ENCODE assay signal across 36 cellular contexts in genomic region chr4:43146198-43146597, GRCh38.
"Had no signal": no experiment of that assay in that cellular context is flagged by ENCODE, and none has a peak within 500 bp of the region (broad histone marks: within the 10 kb centered on the region; RNA-seq: fewer than 3 reads in every experiment).

No MANE protein-coding gene starts in this region.

- DNase-seq: activated CD4-positive, alpha-beta memory T cell treated with anti-CD3 and anti-CD28 coated beads, Interleukin-2, amount 10 ng/mL, durations not matched to agents 7 days and 5 days; activated CD4-positive, alpha-beta T cell treated with anti-CD3 and anti-CD28 coated beads for 1 hour; activated CD4-positive, alpha-beta T cell treated with anti-CD3 and anti-CD28 coated beads for 36 hours; activated CD4-positive, alpha-beta T cell treated with anti-CD3 and anti-CD28 coated beads for 48 hours; activated CD4-positive, alpha-beta T cell treated with anti-CD3 and anti-CD28 coated beads, Interleukin-2, amount 10 ng/mL, durations not matched to agents 7 days and 5 days; activated CD4-positive, alpha-beta T cell treated with anti-CD3 and anti-CD28 coated beads, Interleukin-2, amount 50 U/mL, for 48 hours; activated CD4-positive, CD25-positive, alpha-beta regulatory T cell; activated CD8-positive, alpha-beta memory T cell treated with anti-CD3 and anti-CD28 coated beads for 24 hours; activated CD8-positive, alpha-beta memory T cell treated with anti-CD3 and anti-CD28 coated beads, Interleukin-2, amount 10 ng/mL, durations not matched to agents 7 days and 5 days; activated CD8-positive, alpha-beta memory T cell treated with anti-CD3 and anti-CD28 coated beads, Interleukin-2, amount 50 U/mL, for 48 hours; activated CD8-positive, alpha-beta T cell treated with anti-CD3 and anti-CD28 coated beads, Interleukin-2, amount 10 ng/mL, durations not matched to agents 7 days and 5 days; activated effector memory CD4-positive, alpha-beta T cell treated with Interleukin-2 at 50 U/mL for 16 hours; activated gamma-delta T cell; activated naive CD4-positive, alpha-beta T cell treated with anti-CD3 and anti-CD28 coated beads, Interleukin-2, amount 10 ng/mL, durations not matched to agents 7 days and 5 days; activated naive CD4-positive, alpha-beta T cell treated with Interleukin-2 at 50 U/mL for 16 hours; activated naive CD8-positive, alpha-beta T cell treated with anti-CD3 and anti-CD28 coated beads, Interleukin-2, amount 10 ng/mL, durations not matched to agents 7 days and 5 days; activated naive CD8-positive, alpha-beta T cell treated with anti-CD3 and anti-CD28 coated beads, Interleukin-2, amount 50 U/mL, for 24 hours; activated T-cell treated with anti-CD3 and anti-CD28 coated beads, Interleukin-2, amount 50 U/mL, for 24 hours; activated T-cell treated with anti-CD3 and anti-CD28 coated beads, Interleukin-2, amount 50 U/mL, for 48 hours; amygdala; anterior cingulate cortex; caudate nucleus; cerebellar nuclear complex; T-helper 2 cell; T-helper 9 cell had no signal

- ATAC-seq: activated CD4-positive, alpha-beta T cell treated with anti-CD3 and anti-CD28 coated beads for 36 hours; activated CD4-positive, CD25-positive, alpha-beta regulatory T cell treated with anti-CD3 and anti-CD28 coated beads, Interleukin-2, amount 50 U/mL, for 24 hours; activated CD8-positive, alpha-beta memory T cell treated with anti-CD3 and anti-CD28 coated beads, Interleukin-2, amount 10 ng/mL, durations not matched to agents 7 days and 5 days; activated CD8-positive, alpha-beta T cell treated with anti-CD3 and anti-CD28 coated beads, Interleukin-2, amount 10 ng/mL, durations not matched to agents 7 days and 5 days; activated naive CD8-positive, alpha-beta T cell treated with anti-CD3 and anti-CD28 coated beads, Interleukin-2, amount 50 U/mL, for 24 hours had no signal

- H3K27me3 ChIP-seq: ascending aorta, cardiac muscle cell had no signal

- H3K36me3 Mint-ChIP-seq: activated CD8-positive, alpha-beta memory T cell treated with anti-CD3 and anti-CD28 coated beads, Interleukin-2, amount 10 ng/mL, durations not matched to agents 7 days and 5 days; activated naive CD4-positive, alpha-beta T cell treated with anti-CD3 and anti-CD28 coated beads, Interleukin-2, amount 10 ng/mL, durations not matched to agents 7 days and 5 days; activated naive CD4-positive, alpha-beta T cell treated with anti-CD3 and anti-CD28 coated beads, Interleukin-2, amount 50 U/mL, for 24 hours; activated naive CD8-positive, alpha-beta T cell; activated naive CD8-positive, alpha-beta T cell treated with anti-CD3 and anti-CD28 coated beads, Interleukin-2, amount 10 ng/mL, durations not matched to agents 7 days and 5 days; brain had no signal

- H3K4me3 ChIP-seq: ascending aorta, cardiac muscle cell had no signal

- H3K9me3 Mint-ChIP-seq: activated CD4-positive, alpha-beta T cell treated with anti-CD3 and anti-CD28 coated beads, Interleukin-2, amount 10 ng/mL, durations not matched to agents 7 days and 5 days; activated naive CD4-positive, alpha-beta T cell treated with anti-CD3 and anti-CD28 coated beads, Interleukin-2, amount 10 ng/mL, durations not matched to agents 7 days and 5 days; activated naive CD8-positive, alpha-beta T cell treated with anti-CD3 and anti-CD28 coated beads, Interleukin-2, amount 10 ng/mL, durations not matched to agents 7 days and 5 days; activated T-cell treated with anti-CD3 and anti-CD28 coated beads, Interleukin-2, amount 50 U/mL, for 24 hours; T-helper 1 cell treated with Interleukin-12 subunit alpha and Interleukin-12 subunit beta and Interleukin-4 antibody, amounts not matched to agents 30 μg/mL and 1 μg/mL, for 36 hours had no signal

- H3K4me1 ChIP-seq: ascending aorta had no signal

- H3K27ac Mint-ChIP-seq: activated CD4-positive, alpha-beta memory T cell treated with anti-CD3 and anti-CD28 coated beads, Interleukin-2, amount 10 ng/mL, durations not matched to agents 7 days and 5 days; activated CD4-positive, alpha-beta T cell treated with anti-CD3 and anti-CD28 coated beads for 36 hours; activated CD4-positive, alpha-beta T cell treated with anti-CD3 and anti-CD28 coated beads, Interleukin-2, amount 10 ng/mL, durations not matched to agents 7 days and 5 days; activated CD8-positive, alpha-beta memory T cell treated with anti-CD3 and anti-CD28 coated beads, Interleukin-2, amount 10 ng/mL, durations not matched to agents 7 days and 5 days; activated CD8-positive, alpha-beta T cell treated with anti-CD3 and anti-CD28 coated beads, Interleukin-2, amount 10 ng/mL, durations not matched to agents 7 days and 5 days; activated naive CD4-positive, alpha-beta T cell treated with anti-CD3 and anti-CD28 coated beads, Interleukin-2, amount 10 ng/mL, durations not matched to agents 7 days and 5 days; activated naive CD4-positive, alpha-beta T cell treated with anti-CD3 and anti-CD28 coated beads, Interleukin-2, amount 50 U/mL, for 24 hours; activated naive CD8-positive, alpha-beta T cell; activated naive CD8-positive, alpha-beta T cell treated with anti-CD3 and anti-CD28 coated beads, Interleukin-2, amount 10 ng/mL, durations not matched to agents 7 days and 5 days; activated naive CD8-positive, alpha-beta T cell treated with anti-CD3 and anti-CD28 coated beads, Interleukin-2, amount 50 U/mL, for 24 hours; activated T-cell treated with anti-CD3 and anti-CD28 coated beads, Interleukin-2, amount 50 U/mL, for 24 hours; activated T-helper 2 cell treated with anti-CD3 and anti-CD28 coated beads, Interferon-gamma antibody, Interleukin-2, Interleukin-4, amounts not matched to agents 10 μg/mL and 5 μg/mL and 100 μg/mL, durations not matched to agents 14 hours and 24 hours and 36 hours; brain; T-helper 1 cell treated with Interleukin-12 subunit alpha and Interleukin-12 subunit beta and Interleukin-4 antibody, amounts not matched to agents 30 μg/mL and 1 μg/mL, for 36 hours; T-helper 2 cell treated with Interferon-gamma antibody and Interleukin-4, amounts not matched to agents 5 μg/mL and 100 μg/mL, for 36 hours had no signal

- H3K36me3 ChIP-seq: ascending aorta, cardiac muscle cell had no signal

- H3K4me3 Mint-ChIP-seq: activated CD4-positive, alpha-beta memory T cell treated with anti-CD3 and anti-CD28 coated beads, Interleukin-2, amount 10 ng/mL, durations not matched to agents 7 days and 5 days; activated CD4-positive, alpha-beta T cell treated with anti-CD3 and anti-CD28 coated beads for 36 hours; activated CD4-positive, alpha-beta T cell treated with anti-CD3 and anti-CD28 coated beads, Interleukin-2, amount 10 ng/mL, durations not matched to agents 7 days and 5 days; activated CD8-positive, alpha-beta memory T cell treated with anti-CD3 and anti-CD28 coated beads, Interleukin-2, amount 10 ng/mL, durations not matched to agents 7 days and 5 days; activated CD8-positive, alpha-beta T cell treated with anti-CD3 and anti-CD28 coated beads, Interleukin-2, amount 10 ng/mL, durations not matched to agents 7 days and 5 days; activated naive CD4-positive, alpha-beta T cell treated with anti-CD3 and anti-CD28 coated beads, Interleukin-2, amount 10 ng/mL, durations not matched to agents 7 days and 5 days; activated naive CD4-positive, alpha-beta T cell treated with anti-CD3 and anti-CD28 coated beads, Interleukin-2, amount 50 U/mL, for 24 hours; activated naive CD8-positive, alpha-beta T cell; activated naive CD8-positive, alpha-beta T cell treated with anti-CD3 and anti-CD28 coated beads, Interleukin-2, amount 10 ng/mL, durations not matched to agents 7 days and 5 days; activated naive CD8-positive, alpha-beta T cell treated with anti-CD3 and anti-CD28 coated beads, Interleukin-2, amount 50 U/mL, for 24 hours; activated T-cell treated with anti-CD3 and anti-CD28 coated beads, Interleukin-2, amount 50 U/mL, for 24 hours; brain; central memory CD8-positive, alpha-beta T cell; T-helper 1 cell treated with Interleukin-12 subunit alpha and Interleukin-12 subunit beta and Interleukin-4 antibody, amounts not matched to agents 30 μg/mL and 1 μg/mL, for 36 hours; T-helper 2 cell treated with Interferon-gamma antibody and Interleukin-4, amounts not matched to agents 5 μg/mL and 100 μg/mL, for 36 hours had no signal

- H3K4me1 Mint-ChIP-seq: activated CD4-positive, alpha-beta memory T cell treated with anti-CD3 and anti-CD28 coated beads, Interleukin-2, amount 10 ng/mL, durations not matched to agents 7 days and 5 days; activated CD4-positive, alpha-beta T cell treated with anti-CD3 and anti-CD28 coated beads for 36 hours; activated CD4-positive, alpha-beta T cell treated with anti-CD3 and anti-CD28 coated beads, Interleukin-2, amount 10 ng/mL, durations not matched to agents 7 days and 5 days; activated CD8-positive, alpha-beta memory T cell treated with anti-CD3 and anti-CD28 coated beads, Interleukin-2, amount 10 ng/mL, durations not matched to agents 7 days and 5 days; activated naive CD4-positive, alpha-beta T cell treated with anti-CD3 and anti-CD28 coated beads, Interleukin-2, amount 10 ng/mL, durations not matched to agents 7 days and 5 days; activated naive CD4-positive, alpha-beta T cell treated with anti-CD3 and anti-CD28 coated beads, Interleukin-2, amount 50 U/mL, for 24 hours; activated naive CD8-positive, alpha-beta T cell treated with anti-CD3 and anti-CD28 coated beads, Interleukin-2, amount 10 ng/mL, durations not matched to agents 7 days and 5 days; activated naive CD8-positive, alpha-beta T cell treated with anti-CD3 and anti-CD28 coated beads, Interleukin-2, amount 50 U/mL, for 24 hours; brain; central memory CD8-positive, alpha-beta T cell had no signal

- H3K27me3 Mint-ChIP-seq: activated CD4-positive, alpha-beta memory T cell treated with anti-CD3 and anti-CD28 coated beads, Interleukin-2, amount 10 ng/mL, durations not matched to agents 7 days and 5 days; activated CD4-positive, alpha-beta T cell treated with anti-CD3 and anti-CD28 coated beads for 36 hours; activated CD4-positive, alpha-beta T cell treated with anti-CD3 and anti-CD28 coated beads, Interleukin-2, amount 10 ng/mL, durations not matched to agents 7 days and 5 days; activated CD8-positive, alpha-beta memory T cell treated with anti-CD3 and anti-CD28 coated beads, Interleukin-2, amount 10 ng/mL, durations not matched to agents 7 days and 5 days; activated naive CD4-positive, alpha-beta T cell treated with anti-CD3 and anti-CD28 coated beads, Interleukin-2, amount 10 ng/mL, durations not matched to agents 7 days and 5 days; activated naive CD4-positive, alpha-beta T cell treated with anti-CD3 and anti-CD28 coated beads, Interleukin-2, amount 50 U/mL, for 24 hours; activated naive CD8-positive, alpha-beta T cell; activated naive CD8-positive, alpha-beta T cell treated with anti-CD3 and anti-CD28 coated beads, Interleukin-2, amount 10 ng/mL, durations not matched to agents 7 days and 5 days; activated naive CD8-positive, alpha-beta T cell treated with anti-CD3 and anti-CD28 coated beads, Interleukin-2, amount 50 U/mL, for 24 hours; activated T-cell treated with anti-CD3 and anti-CD28 coated beads, Interleukin-2, amount 50 U/mL, for 24 hours; central memory CD8-positive, alpha-beta T cell had no signal

- H3K9me3 ChIP-seq: ascending aorta had no signal

- H3K27ac ChIP-seq: ascending aorta, cardiac muscle cell, VCaP had no signal
